ENCODE assay signal across 8 cellular contexts in the genomic region with DNA sequence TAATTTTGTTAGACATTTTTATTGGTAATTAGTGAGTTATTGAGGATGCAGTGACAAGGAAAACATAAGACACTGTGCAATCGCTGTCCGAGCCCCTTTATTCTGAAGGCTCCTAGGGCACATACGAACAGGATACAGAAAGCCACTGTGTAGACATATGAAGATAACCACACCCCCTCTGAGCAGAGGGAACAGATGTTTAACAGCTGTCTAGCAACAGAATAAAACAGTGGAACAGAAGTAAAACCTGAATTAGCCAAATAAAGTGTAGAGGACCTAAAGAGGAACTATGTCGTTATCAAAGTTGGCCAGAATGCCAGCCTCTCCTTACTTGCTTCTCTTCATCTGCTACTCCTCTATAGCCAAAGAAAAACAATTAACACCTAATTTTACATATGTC. TPM values are rescaled to one million over a fixed set of nuclear protein-coding genes. Genes with fewer than 3 reads are reported as not detected.
A peak's percentile ranks its signal among the peaks of the same experiment; 100 is the strongest.
DNase-seq lines count a peak whose midpoint lies in the region; FAIRE-seq and TF ChIP-seq lines count a peak whose summit lies in the region.

No MANE protein-coding gene starts in this region.

- H2BK20ac ChIP-seq in H9 (ENCODE audit: low read depth, low read length, poor library complexity, severe bottlenecking) = no peak overlapping the region

- H3K36me3 ChIP-seq in left ventricle myocardium inferior (no peaks in the 10 kb centered on the region), Peyer's patch (no peaks in the 10 kb centered on the region)

- peak; percentile 46 for FAIRE-seq in urothelium cell line (lab: Jason Lieb, UNC)

- no peak overlapping the region for H2BK12ac ChIP-seq in H9 (ENCODE audit: insufficient read length, low read depth, low read length)

- H3K23ac ChIP-seq in H9 (ENCODE audit: insufficient read length, low read depth, low read length) = no peak overlapping the region

- peak overlapping the region in 2 of 3 experiments; percentile 54 to 78; a peak in 4 of 7 replicates for H3K27ac Mint-ChIP-seq in H9

- H3K4me3 ChIP-seq in left ventricle myocardium inferior (peak overlapping the region; percentile 38), Peyer's patch (no peak overlapping the region)

- H3K4me1 ChIP-seq in H9 (ENCODE audit: insufficient read depth, low read length) = no peaks in the 10 kb centered on the region
- peaks cover 100% of the 10 kb centered on the region for H3K4me1 ChIP-seq in left ventricle myocardium inferior
- peaks cover 0 to 58% (median 0%) of the 10 kb centered on the region in 4 donors for H3K4me1 ChIP-seq in Peyer's patch

- H3K79me1 ChIP-seq in H9 (ENCODE audit: insufficient read depth, low read depth, low read length, poor library complexity, severe bottlenecking) = no peaks in the 10 kb centered on the region

- no peak overlapping the region for H4K8ac ChIP-seq in H9 (replicated peaks; ENCODE audit: insufficient read length, low read depth, low read length)

- no peak overlapping the region for H3K56ac ChIP-seq in H9 (ENCODE audit: insufficient read length, low read depth, low read length)

- no peaks in the 10 kb centered on the region for H4K20me1 ChIP-seq in H9 (ENCODE audit: control insufficient read depth, insufficient read depth, insufficient read length)

- H3K4me1 Mint-ChIP-seq in H9 = peaks cover 36 to 38% of the 10 kb centered on the region in 2 experiments

- H3K79me2 ChIP-seq in H9 (ENCODE audit: insufficient read depth, low read length) = 0 out of 2 replicates have a peak, but pooled peaks cover 2% of the 10 kb centered on the region

- no peak overlapping the region for H3K4ac ChIP-seq in H9 (ENCODE audit: low read depth, low read length)

- TF ChIP-seq CTCF in H9 (conservative IDR thresholded peaks at IDR 0.05) = no peak
- TF ChIP-seq CTCF in left ventricle myocardium inferior (IDR thresholded peaks at IDR 0.05; ENCODE audit: borderline replicate concordance) = no peak
- TF ChIP-seq CTCF in Peyer's patch (IDR thresholded peaks at IDR 0.05) = no peak

- no peak overlapping the region for H3K4me3 Mint-ChIP-seq in H9

- H3K27me3 ChIP-seq in H9 (ENCODE audit: insufficient read depth, low read length) (no peaks in the 10 kb centered on the region), left ventricle myocardium inferior (ENCODE audit: low read depth) (no peaks in the 10 kb centered on the region), Peyer's patch (no peaks in the 10 kb centered on the region)

- H2AFZ ChIP-seq in H9 (ENCODE audit: low read length) = no peak overlapping the region

- no peak overlapping the region for H3K14ac ChIP-seq in H9 (ENCODE audit: insufficient read depth, low read length)

- no peak overlapping the region for H2AK5ac ChIP-seq in H9 (ENCODE audit: insufficient read length, low read length)

- H4K91ac ChIP-seq in H9 (ENCODE audit: insufficient read length, low read depth, low read length) = no peak overlapping the region

- H3K9me3 Mint-ChIP-seq in H9 = peaks cover 0 to 4% of the 10 kb centered on the region in 2 experiments; a peak in 3 of 5 replicates

- H3K4me2 ChIP-seq in H9 (ENCODE audit: insufficient read depth, insufficient read length, low read length) = no peak overlapping the region

- H4K5ac ChIP-seq in H9 (ENCODE audit: insufficient read length, low read depth, low read length) = no peak overlapping the region

- no peak for TF ChIP-seq POLR2A in Peyer's patch (IDR thresholded peaks at IDR 0.05)

- H2BK120ac ChIP-seq in H9 (ENCODE audit: low read depth, low read length, poor library complexity, severe bottlenecking) = peak overlapping the region; percentile 28

- H2BK15ac ChIP-seq in H9 (ENCODE audit: low read depth, low read length) = no peak overlapping the region

- H3K9me3 ChIP-seq in H9 (ENCODE audit: control insufficient read depth, low read depth, low read length) (no peaks in the 10 kb centered on the region), left ventricle myocardium inferior (replicated peaks) (no peaks in the 10 kb centered on the region), Peyer's patch (no peaks in the 10 kb centered on the region)

- H3T11ph ChIP-seq in H9 (ENCODE audit: low read length) = no peak overlapping the region

- H3K27me3 Mint-ChIP-seq in H9 (ENCODE audit: low read depth) = no peaks in the 10 kb centered on the region

- H3K36me3 Mint-ChIP-seq in H9 (ENCODE audit: insufficient read depth in 1 of 3, low read depth in 3 of 3) = no peaks in the 10 kb centered on the region; a peak in 1 of 7 replicates

- H3K9ac ChIP-seq in H9 (ENCODE audit: extremely low read depth, insufficient read length, low read length) = no peak overlapping the region

- H3K27ac ChIP-seq in H9 (ENCODE audit: insufficient read length, low read depth, low read length) (no peak overlapping the region), left ventricle myocardium inferior (replicated peaks) (peak overlapping the region; percentile 82), Peyer's patch (peak overlapping the region in 1 of 4 donors; percentile 60)

- H3K23me2 ChIP-seq in H9 (ENCODE audit: insufficient read length, low read depth, low read length, poor library complexity, severe bottlenecking) = no peaks in the 10 kb centered on the region

- intact Hi-C loops in left ventricle myocardium inferior (cut with micrococcal nuclease) = no loop called here

- WGBS in H9 (ENCODE audit: extremely low coverage, insufficient read length, low lambda C conversion rate) = no CpG with 5 or more reads among the region's 4 CpGs

- peak; percentile 61 for DNase-seq in GM03348 (ENCODE audit: low spot score)
- no peak for DNase-seq in H9
- peak; percentile 35 for DNase-seq in SIG-M5 (lab: John Stamatoyannopoulos, UW)
- DNase-seq in left ventricle myocardium inferior = no peak
- DNase-seq in urothelium cell line (ENCODE audit: low spot score) = no peak
- no peak for DNase-seq in NCI-H1048 (lab: John Stamatoyannopoulos, UW)
- DNase-seq in Peyer's patch = no peak
- DNase-seq in D341Med (ENCODE audit: low spot score) = no peak

- H2BK5ac ChIP-seq in H9 (ENCODE audit: insufficient read length, low read length) = no peak overlapping the region

- no peak overlapping the region for H3K18ac ChIP-seq in H9 (ENCODE audit: insufficient read length, low read depth, low read length)

RNA-seq across cellular contexts. Expression of gene CYTH3, which starts 43.6 kb away (rescaled TPM):
- 9.6 and 12.3 TPM in 2 replicates for total RNA-seq in H9 (2021)
- 25.5 TPM for total RNA-seq in left ventricle myocardium inferior
- total RNA-seq in Peyer's patch = 10 to 100 TPM; 19.0 to 70.7 (median 45.6) TPM

Comparison
In these comparisons a context has a peak if more than half of its experiments do, and no peak if none do; other contexts are left out.
1. DNase-seq: peak in GM03348 (single experiment) and SIG-M5 (single experiment); none in H9 (single experiment), left ventricle myocardium inferior (single experiment), urothelium cell line (single experiment), NCI-H1048 (single experiment), Peyer's patch (0 of 3) and D341Med (single experiment).